Comparison of ENCODE assay signal across 8 cellular contexts in genomic region chr21:32728455-32729237, GRCh38. TPM values are rescaled to one million over a fixed set of nuclear protein-coding genes. Genes with fewer than 3 reads are reported as not detected.
DNase-seq lines count a peak whose midpoint lies in the region; ATAC-seq and TF ChIP-seq lines count a peak whose summit lies in the region.

No MANE protein-coding gene starts in this region.

- H3K36me3 ChIP-seq in psoas muscle (ENCODE audit: insufficient read depth in 1 of 2, low read depth in 1 of 2), result peaks cover 0 to 13% of the 10 kb centered on the region in 2 donors

- DNase-seq in SHP77 (lab: John Stamatoyannopoulos, UW) (peak; percentile 45 to 59), fibroblast of mammary gland (ENCODE audit: low read depth) (no peak), psoas muscle (no peak), ureter (ENCODE audit: low spot score) (no peak)

- H3K27me3 ChIP-seq in psoas muscle (ENCODE audit: insufficient read depth in 3 of 3, low read length in 2 of 3), result no peaks in the 10 kb centered on the region

- H3K4me3 ChIP-seq in fibroblast of mammary gland (ENCODE audit: control insufficient read depth, low read depth, low read length) (peak overlapping the region; percentile 67), psoas muscle (peak overlapping the region; percentile 96)

- peak; percentile 3 for ATAC-seq in GM19463 (IDR thresholded peaks at IDR 0.05; ENCODE audit: unreplicated experiment)
- ATAC-seq in psoas muscle, result peak in 3 of 4 donors; percentile 7 to 32 (median 24)
- no peak for ATAC-seq in esophagus mucosa
- ATAC-seq in HG02623 (IDR thresholded peaks at IDR 0.05; ENCODE audit: unreplicated experiment), result no peak

- WGBS in psoas muscle, 3 donors, result 13 to 15% (median 14%) methylated on average over 16 of the region's 16 CpGs

- no peaks in the 10 kb centered on the region for H3K9me3 ChIP-seq in psoas muscle

- TF ChIP-seq CTCF in C4-2B (conservative IDR thresholded peaks at IDR 0.05) (no peak), fibroblast of mammary gland (conservative IDR thresholded peaks at IDR 0.05; ENCODE audit: control insufficient read depth, insufficient read depth, low read depth, low read length) (no peak), psoas muscle (IDR thresholded peaks at IDR 0.05) (no peak)

- intact Hi-C loops in psoas muscle (cut with DNase I), result loop anchor here (2.0 to 5.0 kb wide), 2 partner anchors 39 to 42 kb away; partner anchors contain the start of gene PAXBP1 (in 1 of the 2)

- H3K27ac ChIP-seq in C4-2B, result peak overlapping the region; percentile 80
- H3K27ac ChIP-seq in psoas muscle, result peak overlapping the region; percentile 94

- H3K4me1 ChIP-seq in psoas muscle, result peaks cover 12% of the 10 kb centered on the region

RNA-seq across cellular contexts. Expression of gene SYNJ1, which starts 0.8 kb away (rescaled TPM):
- total RNA-seq in psoas muscle (10 to 100 TPM; 10.4 to 12.2 (median 11.5) TPM), ureter (19.1 TPM), esophagus mucosa (4.9 TPM)
- 10 to 100 TPM in 1 of 3 donors, 1 to 10 TPM in 2; 5.9 to 14.8 (median 8.3) TPM for polyA plus RNA-seq in psoas muscle

RNA-seq across cellular contexts. Expression of gene PAXBP1, which starts 42.9 kb away (rescaled TPM):
- total RNA-seq in psoas muscle (10 to 100 TPM in 3 of 4 donors, 1 to 10 TPM in 1; 9.6 to 18.7 (median 13.6) TPM), ureter (55.2 TPM), esophagus mucosa (16.5 TPM)
- 10 to 100 TPM in 1 of 3 donors, 1 to 10 TPM in 2; 9.6 to 15.3 (median 10.0) TPM for polyA plus RNA-seq in psoas muscle

Comparison
In these comparisons a context has a peak if more than half of its experiments do, and no peak if none do; other contexts are left out.
1. ATAC-seq: peak in GM19463 (single experiment) and psoas muscle (3 of 4); none in esophagus mucosa (single experiment) and HG02623 (single experiment).
2. DNase-seq: peak in SHP77 (2 of 2); none in fibroblast of mammary gland (single experiment), psoas muscle (0 of 2) and ureter (single experiment).